ENCODE assay signal across 1 cellular context in genomic region chr2:75959724-75960123, GRCh38.
TF ChIP-seq lines count a peak whose summit lies in the region.

No MANE protein-coding gene starts in this region.

TF ChIP-seq in WTC11, 78 proteins besides CTCF, POLR2A, EP300 and RAD21:
- TF ChIP-seq ZNF232 (CRISPR knock-in tag; IDR thresholded peaks at IDR 0.05) (no peak), ZNF416 (CRISPR knock-in tag; IDR thresholded peaks at IDR 0.05) (no peak), ZNF317 (CRISPR knock-in tag; IDR thresholded peaks at IDR 0.05; ENCODE audit: borderline replicate concordance, low read depth) (no peak), MAX (CRISPR knock-in tag; IDR thresholded peaks at IDR 0.05) (no peak)
TF ChIP-seq in WTC11: peak in this region for 0.
